ENCODE assay signal across 2 cellular contexts in the genomic region with DNA sequence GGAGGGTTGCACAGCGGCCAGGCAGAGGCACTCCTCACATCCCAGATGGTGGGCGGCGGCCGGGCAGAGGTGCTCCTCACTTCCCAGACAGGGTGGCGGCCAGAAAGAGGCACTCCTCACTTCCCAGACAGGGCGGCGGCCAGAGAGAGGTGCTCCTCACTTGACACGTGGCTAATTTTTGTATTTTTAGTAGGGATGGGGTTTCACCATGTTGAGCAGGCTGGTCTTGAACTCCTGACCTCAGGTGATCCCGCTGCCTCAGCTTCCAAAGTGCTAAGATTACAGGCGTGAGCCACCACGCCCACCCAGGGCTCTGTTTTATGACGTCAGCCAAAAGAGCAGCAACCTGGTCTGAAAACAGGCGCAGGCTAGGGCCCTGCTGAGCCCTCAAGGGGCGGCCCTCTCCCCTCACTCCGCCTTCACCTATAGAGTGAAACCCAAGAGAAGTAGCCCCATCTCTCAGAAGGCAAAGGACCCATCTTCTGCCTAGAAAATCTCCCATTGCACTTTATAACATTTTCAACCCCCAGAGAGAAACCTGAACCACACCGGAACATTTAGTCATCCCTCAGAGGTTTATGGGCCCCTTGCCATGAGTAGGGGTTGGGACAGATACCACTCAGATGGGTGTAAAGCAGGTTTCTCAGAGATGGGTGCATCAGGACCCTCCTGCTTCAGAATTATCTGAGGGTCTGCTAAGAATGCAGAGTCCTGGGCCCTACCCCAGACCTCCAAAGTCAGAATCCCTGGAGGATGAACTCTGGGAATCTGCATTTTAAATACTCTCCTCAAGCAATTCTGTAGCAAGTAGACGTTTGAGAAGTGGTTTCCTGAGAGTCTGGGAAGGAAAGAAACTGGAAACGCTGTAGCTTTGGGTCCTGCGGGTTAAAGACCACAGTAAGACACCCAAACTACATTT.
A peak's percentile ranks its signal among the peaks of the same experiment; 100 is the strongest.
TF ChIP-seq lines count a peak whose summit lies in the region.

No MANE protein-coding gene starts in this region.

TF ChIP-seq in HEK293, 187 proteins besides CTCF, POLR2A, EP300 and RAD21:
- TF ChIP-seq, protein P1, sequence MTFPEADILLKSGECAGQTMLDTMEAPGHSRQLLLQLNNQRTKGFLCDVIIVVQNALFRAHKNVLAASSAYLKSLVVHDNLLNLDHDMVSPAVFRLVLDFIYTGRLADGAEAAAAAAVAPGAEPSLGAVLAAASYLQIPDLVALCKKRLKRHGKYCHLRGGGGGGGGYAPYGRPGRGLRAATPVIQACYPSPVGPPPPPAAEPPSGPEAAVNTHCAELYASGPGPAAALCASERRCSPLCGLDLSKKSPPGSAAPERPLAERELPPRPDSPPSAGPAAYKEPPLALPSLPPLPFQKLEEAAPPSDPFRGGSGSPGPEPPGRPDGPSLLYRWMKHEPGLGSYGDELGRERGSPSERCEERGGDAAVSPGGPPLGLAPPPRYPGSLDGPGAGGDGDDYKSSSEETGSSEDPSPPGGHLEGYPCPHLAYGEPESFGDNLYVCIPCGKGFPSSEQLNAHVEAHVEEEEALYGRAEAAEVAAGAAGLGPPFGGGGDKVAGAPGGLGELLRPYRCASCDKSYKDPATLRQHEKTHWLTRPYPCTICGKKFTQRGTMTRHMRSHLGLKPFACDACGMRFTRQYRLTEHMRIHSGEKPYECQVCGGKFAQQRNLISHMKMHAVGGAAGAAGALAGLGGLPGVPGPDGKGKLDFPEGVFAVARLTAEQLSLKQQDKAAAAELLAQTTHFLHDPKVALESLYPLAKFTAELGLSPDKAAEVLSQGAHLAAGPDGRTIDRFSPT (tag by site-specific recombination; IDR thresholded peaks at IDR 0.05), result no peak
- TF ChIP-seq, protein P2, sequence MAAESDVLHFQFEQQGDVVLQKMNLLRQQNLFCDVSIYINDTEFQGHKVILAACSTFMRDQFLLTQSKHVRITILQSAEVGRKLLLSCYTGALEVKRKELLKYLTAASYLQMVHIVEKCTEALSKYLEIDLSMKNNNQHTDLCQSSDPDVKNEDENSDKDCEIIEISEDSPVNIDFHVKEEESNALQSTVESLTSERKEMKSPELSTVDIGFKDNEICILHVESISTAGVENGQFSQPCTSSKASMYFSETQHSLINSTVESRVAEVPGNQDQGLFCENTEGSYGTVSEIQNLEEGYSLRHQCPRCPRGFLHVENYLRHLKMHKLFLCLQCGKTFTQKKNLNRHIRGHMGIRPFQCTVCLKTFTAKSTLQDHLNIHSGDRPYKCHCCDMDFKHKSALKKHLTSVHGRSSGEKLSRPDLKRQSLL (tag by site-specific recombination; IDR thresholded peaks at IDR 0.05), result no peak
- TF ChIP-seq GFI1B (tag by site-specific recombination; IDR thresholded peaks at IDR 0.05) (no peak), ZNF514 (tag by site-specific recombination; IDR thresholded peaks at IDR 0.05) (no peak), GLIS1 (tag by site-specific recombination; IDR thresholded peaks at IDR 0.05) (no peak), ZNF792 (tag by site-specific recombination; IDR thresholded peaks at IDR 0.05) (no peak), HOXA7 (CRISPR knock-in tag; IDR thresholded peaks at IDR 0.05; ENCODE audit: borderline replicate concordance) (no peak), ZBTB20 (tag by site-specific recombination; IDR thresholded peaks at IDR 0.05) (peak; percentile 60; the same call in 1 of the 2 replicates), KLF1 (tag by site-specific recombination; IDR thresholded peaks at IDR 0.05) (peak; percentile 100), FEZF1 (tag by site-specific recombination; IDR thresholded peaks at IDR 0.05) (peak; percentile 33; the same call in 1 of the 2 replicates)
- TF ChIP-seq, protein P3, sequence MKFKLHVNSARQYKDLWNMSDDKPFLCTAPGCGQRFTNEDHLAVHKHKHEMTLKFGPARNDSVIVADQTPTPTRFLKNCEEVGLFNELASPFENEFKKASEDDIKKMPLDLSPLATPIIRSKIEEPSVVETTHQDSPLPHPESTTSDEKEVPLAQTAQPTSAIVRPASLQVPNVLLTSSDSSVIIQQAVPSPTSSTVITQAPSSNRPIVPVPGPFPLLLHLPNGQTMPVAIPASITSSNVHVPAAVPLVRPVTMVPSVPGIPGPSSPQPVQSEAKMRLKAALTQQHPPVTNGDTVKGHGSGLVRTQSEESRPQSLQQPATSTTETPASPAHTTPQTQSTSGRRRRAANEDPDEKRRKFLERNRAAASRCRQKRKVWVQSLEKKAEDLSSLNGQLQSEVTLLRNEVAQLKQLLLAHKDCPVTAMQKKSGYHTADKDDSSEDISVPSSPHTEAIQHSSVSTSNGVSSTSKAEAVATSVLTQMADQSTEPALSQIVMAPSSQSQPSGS (tag by site-specific recombination; IDR thresholded peaks at IDR 0.05; ENCODE audit: low read depth), result 0 out of 2 replicates have a peak, but pooled peaks have one; percentile 40
- TF ChIP-seq, protein P4, sequence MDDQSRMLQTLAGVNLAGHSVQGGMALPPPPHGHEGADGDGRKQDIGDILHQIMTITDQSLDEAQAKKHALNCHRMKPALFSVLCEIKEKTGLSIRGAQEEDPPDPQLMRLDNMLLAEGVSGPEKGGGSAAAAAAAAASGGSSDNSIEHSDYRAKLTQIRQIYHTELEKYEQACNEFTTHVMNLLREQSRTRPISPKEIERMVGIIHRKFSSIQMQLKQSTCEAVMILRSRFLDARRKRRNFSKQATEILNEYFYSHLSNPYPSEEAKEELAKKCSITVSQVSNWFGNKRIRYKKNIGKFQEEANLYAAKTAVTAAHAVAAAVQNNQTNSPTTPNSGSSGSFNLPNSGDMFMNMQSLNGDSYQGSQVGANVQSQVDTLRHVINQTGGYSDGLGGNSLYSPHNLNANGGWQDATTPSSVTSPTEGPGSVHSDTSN (CRISPR knock-in tag; IDR thresholded peaks at IDR 0.05), result no peak
- TF ChIP-seq, protein P5, sequence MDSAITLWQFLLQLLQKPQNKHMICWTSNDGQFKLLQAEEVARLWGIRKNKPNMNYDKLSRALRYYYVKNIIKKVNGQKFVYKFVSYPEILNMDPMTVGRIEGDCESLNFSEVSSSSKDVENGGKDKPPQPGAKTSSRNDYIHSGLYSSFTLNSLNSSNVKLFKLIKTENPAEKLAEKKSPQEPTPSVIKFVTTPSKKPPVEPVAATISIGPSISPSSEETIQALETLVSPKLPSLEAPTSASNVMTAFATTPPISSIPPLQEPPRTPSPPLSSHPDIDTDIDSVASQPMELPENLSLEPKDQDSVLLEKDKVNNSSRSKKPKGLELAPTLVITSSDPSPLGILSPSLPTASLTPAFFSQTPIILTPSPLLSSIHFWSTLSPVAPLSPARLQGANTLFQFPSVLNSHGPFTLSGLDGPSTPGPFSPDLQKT (IDR thresholded peaks at IDR 0.05; ENCODE audit: borderline replicate concordance, low read depth, low read length), result no peak

TF ChIP-seq in H1, 55 proteins besides CTCF, POLR2A, EP300 and RAD21:
- TF ChIP-seq CREB1 (IDR thresholded peaks at IDR 0.05) (peak; percentile 59), KDM4A (IDR thresholded peaks at IDR 0.05; ENCODE audit: low read depth, low read length, severe bottlenecking) (no peak)
